In the genomic region with DNA sequence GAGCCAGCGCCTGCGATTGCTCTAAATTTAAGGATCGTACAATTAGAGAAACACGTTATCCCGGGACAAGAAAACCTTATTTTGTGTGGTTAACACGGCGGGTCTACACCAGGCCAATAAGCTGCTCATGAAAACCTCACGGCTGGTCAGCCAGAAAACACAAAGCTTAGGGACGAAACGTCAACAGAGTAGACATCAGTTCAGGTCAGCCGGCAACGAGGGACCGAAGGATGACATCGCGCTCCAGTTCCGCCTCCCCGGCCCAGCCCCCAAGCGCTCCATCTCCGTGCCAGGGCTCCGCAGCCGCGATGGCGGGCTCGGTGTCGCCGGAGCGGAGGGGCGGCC, we compare ENCODE assay signal across 8 cellular contexts. TPM values are rescaled to one million over a fixed set of nuclear protein-coding genes. Genes with fewer than 3 reads are reported as not detected.
DNase-seq lines count a peak whose midpoint lies in the region; ATAC-seq and TF ChIP-seq lines count a peak whose summit lies in the region.

No MANE protein-coding gene starts in this region.

- H3K4me1 ChIP-seq in GM23338 (ENCODE audit: insufficient read depth) (no peaks in the 10 kb centered on the region), MM.1S (ENCODE audit: low read length) (peaks cover 20% of the 10 kb centered on the region; the same call in 1 of the 2 replicates), iPS-18a (ENCODE audit: control insufficient read depth, low read depth, low read length) (peaks cover 5% of the 10 kb centered on the region)

- H3K27ac Mint-ChIP-seq in GM23338: peak overlapping the region; percentile 95
- H3K27ac Mint-ChIP-seq in stimulated activated effector memory CD8-positive, alpha-beta T cell treated with anti-CD3 and anti-CD28 coated beads, Interleukin-12 subunit alpha, Interleukin-12 subunit beta, amount 100 ng/mL, for 72 hours: peak overlapping the region; percentile 92

- H4K20me1 ChIP-seq in GM23338 (replicated peaks; ENCODE audit: insufficient read depth) (peaks cover 6% of the 10 kb centered on the region), MM.1S (ENCODE audit: insufficient read depth, low read length) (no peaks in the 10 kb centered on the region)

- peaks cover 9% of the 10 kb centered on the region; the same call in 1 of the 2 replicates for H3K27me3 ChIP-seq in GM23338 (ENCODE audit: insufficient read depth)
- no peaks in the 10 kb centered on the region for H3K27me3 ChIP-seq in MM.1S (replicated peaks; ENCODE audit: insufficient read depth, low read length)
- H3K27me3 ChIP-seq in iPS-18a (ENCODE audit: control insufficient read depth, insufficient read depth, low read length): no peaks in the 10 kb centered on the region

- H3K27ac ChIP-seq in GM23338 (ENCODE audit: low read depth) (peak overlapping the region; percentile 85), MM.1S (ENCODE audit: low read length) (peak overlapping the region; percentile 86), angular gyrus (ENCODE audit: low read depth, low read length) (peak overlapping the region; percentile 93), iPS-18a (ENCODE audit: low read length) (no peak overlapping the region)

- H3K27me3 Mint-ChIP-seq in GM23338 (ENCODE audit: insufficient read depth, low read depth, poor library complexity): peaks cover 7% of the 10 kb centered on the region

- ATAC-seq in GM18502 (IDR thresholded peaks at IDR 0.05; ENCODE audit: poor library complexity, unreplicated experiment): peak; percentile 49
- peak; percentile 77 for ATAC-seq in GM23338
- peak; percentile 69 for ATAC-seq in stimulated activated effector memory CD8-positive, alpha-beta T cell treated with anti-CD3 and anti-CD28 coated beads, Interleukin-12 subunit alpha, Interleukin-12 subunit beta, amount 100 ng/mL, for 72 hours

- no peak for TF ChIP-seq CTCF in GM23338 (conservative IDR thresholded peaks at IDR 0.05; ENCODE audit: low read depth in 2 of 2)
- TF ChIP-seq CTCF in MM.1S (IDR thresholded peaks at IDR 0.05; ENCODE audit: low read length): no peak

- H3K4me1 Mint-ChIP-seq in GM23338: peaks cover 6% of the 10 kb centered on the region
- H3K4me1 Mint-ChIP-seq in stimulated activated effector memory CD8-positive, alpha-beta T cell treated with anti-CD3 and anti-CD28 coated beads, Interleukin-12 subunit alpha, Interleukin-12 subunit beta, amount 100 ng/mL, for 72 hours: peaks cover 29% of the 10 kb centered on the region

- H3F3A ChIP-seq in GM23338 (replicated peaks; ENCODE audit: low read depth) (no peaks in the 10 kb centered on the region), MM.1S (ENCODE audit: insufficient read depth, low read length) (peaks cover 14% of the 10 kb centered on the region)

- H2AFZ ChIP-seq in GM23338 (peak overlapping the region; percentile 97), MM.1S (ENCODE audit: low read length) (peak overlapping the region; percentile 65)

- DNase-seq in GM23338 (ENCODE audit: low spot score): peak; percentile 59
- peak; percentile 49 for DNase-seq in MM.1S
- DNase-seq in stimulated activated effector memory CD8-positive, alpha-beta T cell treated with anti-CD3 and anti-CD28 coated beads, Interleukin-12 subunit alpha, Interleukin-12 subunit beta, amount 100 ng/mL, for 72 hours (ENCODE audit: low spot score in 2 of 2): no peak
- no peak for DNase-seq in amniotic stem cell (lab: John Stamatoyannopoulos, UW)
- DNase-seq in NCI-H1092 treated with DMSO at 0.1 percent for 48 hours (lab: John Stamatoyannopoulos, UW): no peak

- H3K4me2 ChIP-seq in GM23338: peak overlapping the region; percentile 89
- H3K4me2 ChIP-seq in MM.1S (ENCODE audit: low read depth, low read length): peak overlapping the region; percentile 93

- H3K9ac ChIP-seq in MM.1S (ENCODE audit: low read length) (peak overlapping the region; percentile 77), iPS-18a (ENCODE audit: low read length) (peak overlapping the region; percentile 61)

- H3K4me3 ChIP-seq in GM23338 (peak overlapping the region; percentile 83), MM.1S (ENCODE audit: low read length) (peak overlapping the region; percentile 77), iPS-18a (ENCODE audit: low read length) (peak overlapping the region; percentile 96)

- H3K9me3 ChIP-seq in MM.1S (replicated peaks; ENCODE audit: insufficient read depth, low read length) (no peaks in the 10 kb centered on the region), iPS-18a (ENCODE audit: control insufficient read depth, low read depth, low read length) (no peaks in the 10 kb centered on the region)

- peaks cover 44% of the 10 kb centered on the region for H3K36me3 Mint-ChIP-seq in GM23338 (ENCODE audit: low read depth)
- peaks cover 63% of the 10 kb centered on the region for H3K36me3 Mint-ChIP-seq in stimulated activated effector memory CD8-positive, alpha-beta T cell treated with anti-CD3 and anti-CD28 coated beads, Interleukin-12 subunit alpha, Interleukin-12 subunit beta, amount 100 ng/mL, for 72 hours

- H3K9me3 Mint-ChIP-seq in GM23338: peaks cover 20% of the 10 kb centered on the region; the same call in 2 of the 3 replicates
- no peaks in the 10 kb centered on the region for H3K9me3 Mint-ChIP-seq in stimulated activated effector memory CD8-positive, alpha-beta T cell treated with anti-CD3 and anti-CD28 coated beads, Interleukin-12 subunit alpha, Interleukin-12 subunit beta, amount 100 ng/mL, for 72 hours

- H3K79me2 ChIP-seq in GM23338 (replicated peaks; ENCODE audit: insufficient read depth) (peaks cover 39% of the 10 kb centered on the region), MM.1S (ENCODE audit: low read length) (peaks cover 61% of the 10 kb centered on the region)

- H3K4me3 Mint-ChIP-seq in GM23338: peak overlapping the region; percentile 92
- H3K4me3 Mint-ChIP-seq in stimulated activated effector memory CD8-positive, alpha-beta T cell treated with anti-CD3 and anti-CD28 coated beads, Interleukin-12 subunit alpha, Interleukin-12 subunit beta, amount 100 ng/mL, for 72 hours: peak overlapping the region; percentile 81

- H3K36me3 ChIP-seq in GM23338 (ENCODE audit: insufficient read depth): peaks cover 4% of the 10 kb centered on the region; the same call in 1 of the 2 replicates
- peaks cover 8% of the 10 kb centered on the region; the same call in 1 of the 2 replicates for H3K36me3 ChIP-seq in MM.1S (replicated peaks; ENCODE audit: insufficient read depth, low read length)
- peaks cover 19% of the 10 kb centered on the region for H3K36me3 ChIP-seq in iPS-18a (ENCODE audit: control insufficient read depth, low read depth, low read length)

- H3K9me2 ChIP-seq in GM23338 (ENCODE audit: insufficient read depth): no peaks in the 10 kb centered on the region
- no peaks in the 10 kb centered on the region for H3K9me2 ChIP-seq in MM.1S (replicated peaks; ENCODE audit: insufficient read depth, low read length)

TF ChIP-seq in GM23338, 12 proteins besides CTCF, POLR2A, EP300 and RAD21 (continues in another document):
- TF ChIP-seq, protein P1, sequence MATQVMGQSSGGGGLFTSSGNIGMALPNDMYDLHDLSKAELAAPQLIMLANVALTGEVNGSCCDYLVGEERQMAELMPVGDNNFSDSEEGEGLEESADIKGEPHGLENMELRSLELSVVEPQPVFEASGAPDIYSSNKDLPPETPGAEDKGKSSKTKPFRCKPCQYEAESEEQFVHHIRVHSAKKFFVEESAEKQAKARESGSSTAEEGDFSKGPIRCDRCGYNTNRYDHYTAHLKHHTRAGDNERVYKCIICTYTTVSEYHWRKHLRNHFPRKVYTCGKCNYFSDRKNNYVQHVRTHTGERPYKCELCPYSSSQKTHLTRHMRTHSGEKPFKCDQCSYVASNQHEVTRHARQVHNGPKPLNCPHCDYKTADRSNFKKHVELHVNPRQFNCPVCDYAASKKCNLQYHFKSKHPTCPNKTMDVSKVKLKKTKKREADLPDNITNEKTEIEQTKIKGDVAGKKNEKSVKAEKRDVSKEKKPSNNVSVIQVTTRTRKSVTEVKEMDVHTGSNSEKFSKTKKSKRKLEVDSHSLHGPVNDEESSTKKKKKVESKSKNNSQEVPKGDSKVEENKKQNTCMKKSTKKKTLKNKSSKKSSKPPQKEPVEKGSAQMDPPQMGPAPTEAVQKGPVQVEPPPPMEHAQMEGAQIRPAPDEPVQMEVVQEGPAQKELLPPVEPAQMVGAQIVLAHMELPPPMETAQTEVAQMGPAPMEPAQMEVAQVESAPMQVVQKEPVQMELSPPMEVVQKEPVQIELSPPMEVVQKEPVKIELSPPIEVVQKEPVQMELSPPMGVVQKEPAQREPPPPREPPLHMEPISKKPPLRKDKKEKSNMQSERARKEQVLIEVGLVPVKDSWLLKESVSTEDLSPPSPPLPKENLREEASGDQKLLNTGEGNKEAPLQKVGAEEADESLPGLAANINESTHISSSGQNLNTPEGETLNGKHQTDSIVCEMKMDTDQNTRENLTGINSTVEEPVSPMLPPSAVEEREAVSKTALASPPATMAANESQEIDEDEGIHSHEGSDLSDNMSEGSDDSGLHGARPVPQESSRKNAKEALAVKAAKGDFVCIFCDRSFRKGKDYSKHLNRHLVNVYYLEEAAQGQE (IDR thresholded peaks at IDR 0.05; ENCODE audit: unreplicated experiment): no peak
- TF ChIP-seq ZNF331 (CRISPR knock-in tag; IDR thresholded peaks at IDR 0.05; ENCODE audit: low read depth) (no peak), ZNF114 (CRISPR knock-in tag; IDR thresholded peaks at IDR 0.05) (no peak), JUNB (IDR thresholded peaks at IDR 0.05; ENCODE audit: unreplicated experiment) (no peak), POLR2AphosphoS5 (IDR thresholded peaks at IDR 0.05; ENCODE audit: low read depth) (no peak), STAT1 (IDR thresholded peaks at IDR 0.05; ENCODE audit: unreplicated experiment) (no peak), EZH2 (IDR thresholded peaks at IDR 0.05; ENCODE audit: low read depth, unreplicated experiment) (no peak), NANOG (IDR thresholded peaks at IDR 0.05; ENCODE audit: borderline replicate concordance) (no peak)

RNA-seq across cellular contexts. Expression of a gene that starts 0.5 kb away (rescaled TPM):
- total RNA-seq in GM23338 (2014; rRNA removed; shearing (Covaris generic)): 33.9 and 36.6 TPM in 2 replicates
- polyA plus RNA-seq in GM23338 (2016; fragmentation: Nextera tagmentation; extraction: Ambion mirVana): 26.2 and 28.7 TPM in 2 replicates

Comparison
In these comparisons a context has a peak if more than half of its experiments do, and no peak if none do; other contexts are left out.
1. DNase-seq: peak in GM23338 (single experiment) and MM.1S (single experiment); none in stimulated activated effector memory CD8-positive, alpha-beta T cell treated with anti-CD3 and anti-CD28 coated beads, Interleukin-12 subunit alpha, Interleukin-12 subunit beta, amount 100 ng/mL, for 72 hours (0 of 2), amniotic stem cell (single experiment) and NCI-H1092 treated with DMSO at 0.1 percent for 48 hours (single experiment).
2. Peak in every context shown above with its lines, with median percentiles within 50 percentile points of each other: ATAC-seq and H3K4me3 ChIP-seq.